ENCODE assay signal across 22 cellular contexts in the genomic region with DNA sequence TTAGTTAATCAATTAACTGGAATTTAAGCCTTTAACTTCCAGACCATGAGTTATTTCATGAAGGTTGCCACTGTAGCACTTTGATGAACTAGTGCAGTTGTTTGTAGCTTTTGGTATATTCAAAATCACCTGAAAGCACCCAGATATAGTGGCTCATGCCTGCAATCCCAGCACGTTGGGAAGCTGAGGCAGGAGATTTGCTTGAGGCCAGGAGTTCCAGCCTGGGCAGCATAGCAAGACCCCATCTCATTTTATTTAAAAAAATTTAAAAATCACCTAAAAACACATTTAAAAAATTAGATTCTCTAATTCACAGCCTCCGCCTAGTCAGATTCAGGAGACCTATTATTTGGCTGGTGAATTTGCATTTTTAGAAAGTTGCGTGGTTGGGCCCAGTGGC.
"Had no signal": no experiment of that assay in that cellular context is flagged by ENCODE, and none has a peak within 500 bp of the region (broad histone marks: within the 10 kb centered on the region; RNA-seq: fewer than 3 reads in every experiment).

No MANE protein-coding gene starts in this region.

- H3K27me3 ChIP-seq: MG63, SJSA1 had no signal

- DNase-seq: Karpas-422, KG1, MG63, NCI-H1092, NCI-H1105 treated with DMSO at 0.1 percent for 48 hours, NCI-H1417 treated with DMSO at 0.1 percent for 48 hours, NCI-H146, NCI-H1694 treated with DMSO at 0.1 percent for 48 hours, NCI-H1930, NCI-H2081, NCI-H2107, NCI-H2227 treated with DMSO at 0.1 percent for 48 hours, NCI-H510A, NCI-H524 treated with DMSO at 0.1 percent for 48 hours, NCI-H69, NCI-H774, Right ventricle myocardium superior, RPMI8226, SIG-M5 had no signal

- H3K4me3 ChIP-seq: MG63, SJSA1, SK-N-MC had no signal

- H3K9me3 ChIP-seq: MG63, SJSA1 had no signal

- H3K36me3 ChIP-seq: MG63, SJSA1 had no signal

- H3K27ac ChIP-seq: HL-60, SJSA1, SK-N-MC had no signal
